ENCODE assay signal across 8 cellular contexts in the genomic region with DNA sequence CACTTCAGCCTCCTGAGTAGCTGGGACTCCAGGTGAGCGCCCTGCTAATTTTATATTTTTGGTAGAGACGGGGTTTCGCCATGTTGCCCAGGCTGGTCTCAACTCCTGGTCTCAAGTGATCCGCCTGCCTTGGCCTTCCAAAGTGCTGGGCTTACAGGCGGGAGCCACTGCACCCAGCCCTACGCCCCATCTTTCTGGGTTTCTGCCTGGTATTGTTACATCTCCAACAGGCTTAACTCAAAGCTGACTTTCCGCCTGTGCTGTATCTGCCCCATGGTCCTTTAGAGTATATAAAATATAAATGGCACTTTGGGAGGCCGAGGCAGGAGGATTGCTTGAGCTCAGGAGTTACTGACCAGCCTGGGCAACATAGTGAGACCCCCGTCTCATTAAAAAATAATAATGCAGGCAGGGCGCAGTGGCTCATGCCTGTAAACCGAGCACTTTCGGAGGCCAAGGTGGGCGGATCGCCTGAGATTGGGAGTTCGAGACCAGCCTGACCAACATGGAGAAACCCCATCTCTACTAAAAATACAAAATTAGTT. TPM values are rescaled to one million over a fixed set of nuclear protein-coding genes. Genes with fewer than 3 reads are reported as not detected.
A peak's percentile ranks its signal among the peaks of the same experiment; 100 is the strongest.
DNase-seq lines count a peak whose midpoint lies in the region; ATAC-seq and TF ChIP-seq lines count a peak whose summit lies in the region.

No MANE protein-coding gene starts in this region.

- peaks cover 22% of the 10 kb centered on the region for H3K4me1 Mint-ChIP-seq in CD8-positive, alpha-beta T cell (ENCODE audit: low read depth)
- peaks cover 13% of the 10 kb centered on the region for H3K4me1 Mint-ChIP-seq in nephron

- H3K36me3 Mint-ChIP-seq in CD8-positive, alpha-beta T cell, result peaks cover 13% of the 10 kb centered on the region
- H3K36me3 Mint-ChIP-seq in nephron (ENCODE audit: low read depth), result peaks cover 3% of the 10 kb centered on the region

- H3K27ac Mint-ChIP-seq in CD8-positive, alpha-beta T cell, result peak overlapping the region; percentile 98
- peak overlapping the region; percentile 100 for H3K27ac Mint-ChIP-seq in nephron

- H3K27me3 Mint-ChIP-seq in CD8-positive, alpha-beta T cell (ENCODE audit: low read depth), result no peaks in the 10 kb centered on the region
- no peaks in the 10 kb centered on the region for H3K27me3 Mint-ChIP-seq in nephron (ENCODE audit: low read depth)

- POLR2A ChIA-PET in CD8-positive, alpha-beta T cell (lab: Charles Lee), result interaction anchor here (0.6 to 2.8 kb wide), 15 partner anchors 10 to 1942 kb away, joined by 3 to 70 read pairs (median 3); partner anchors contain the start of genes KDM4C, RANBP6 and UHRF2

- 57 to 58% methylated on average over 15 of the region's 15 CpGs for WGBS in ectodermal cell, 2 experiments

- H3K9me3 Mint-ChIP-seq in CD8-positive, alpha-beta T cell, result no peaks in the 10 kb centered on the region
- no peaks in the 10 kb centered on the region for H3K9me3 Mint-ChIP-seq in nephron

- H3K4me3 ChIP-seq in CD8-positive, alpha-beta T cell (ENCODE audit: low read depth, low read length), result peak overlapping the region; percentile 97
- H3K4me3 ChIP-seq in ectodermal cell (ENCODE audit: insufficient read depth, low read depth, low read length), result peak overlapping the region; percentile 80

- no peak for TF ChIP-seq CTCF in CD8-positive, alpha-beta T cell (IDR thresholded peaks at IDR 0.05)
- no peak for TF ChIP-seq CTCF in nephron (IDR thresholded peaks at IDR 0.05; ENCODE audit: unreplicated experiment in 3 of 3)

- H3K4me1 ChIP-seq in CD8-positive, alpha-beta T cell (ENCODE audit: insufficient read depth, low read length), result peaks cover 11% of the 10 kb centered on the region
- no peaks in the 10 kb centered on the region for H3K4me1 ChIP-seq in ectodermal cell (ENCODE audit: control insufficient read depth, insufficient read depth, low read length)

- peak; percentile 2 for ATAC-seq in CD8-positive, alpha-beta T cell
- no peak for ATAC-seq in HG02970 (IDR thresholded peaks at IDR 0.05; ENCODE audit: low FRiP score, unreplicated experiment)

- no peaks in the 10 kb centered on the region for H3K9me3 ChIP-seq in CD8-positive, alpha-beta T cell (ENCODE audit: low read length)
- H3K9me3 ChIP-seq in ectodermal cell (ENCODE audit: control insufficient read depth, low read length), result no peaks in the 10 kb centered on the region

- peak overlapping the region; percentile 94 for H3K27ac ChIP-seq in CD8-positive, alpha-beta T cell (ENCODE audit: low read depth, low read length)
- peak overlapping the region; percentile 99 for H3K27ac ChIP-seq in ectodermal cell (ENCODE audit: insufficient read depth, low read depth, low read length, poor library complexity, severe bottlenecking)

- H3K4me3 Mint-ChIP-seq in CD8-positive, alpha-beta T cell, result peak overlapping the region; percentile 93
- H3K4me3 Mint-ChIP-seq in nephron, result peak overlapping the region; percentile 97 to 98 (median 97)

- no peaks in the 10 kb centered on the region for H3K36me3 ChIP-seq in CD8-positive, alpha-beta T cell (ENCODE audit: insufficient read depth, low read length)
- no peaks in the 10 kb centered on the region for H3K36me3 ChIP-seq in ectodermal cell (ENCODE audit: control insufficient read depth, insufficient read depth, low read length)

- H3K27me3 ChIP-seq in CD8-positive, alpha-beta T cell (ENCODE audit: insufficient read depth, low read length), result no peaks in the 10 kb centered on the region
- H3K27me3 ChIP-seq in ectodermal cell (ENCODE audit: control insufficient read depth, insufficient read depth, low read length, poor library complexity, severe bottlenecking), result no peaks in the 10 kb centered on the region

- no peak for DNase-seq in CD8-positive, alpha-beta T cell
- DNase-seq in NCI-H748 treated with DMSO at 0.1 percent for 48 hours (lab: John Stamatoyannopoulos, UW) (peak; percentile 50), kidney glomerular epithelial cell (lab: John Stamatoyannopoulos, UW) (no peak), T-helper 9 cell (no peak), NCI-H1930 (lab: John Stamatoyannopoulos, UW) (no peak)

- intact Hi-C loops in CD8-positive, alpha-beta T cell (cut with DNase I, micrococcal nuclease), result loop anchor here (1.0 to 10.0 kb wide), 15 partner anchors 22 to 1697 kb away; partner anchors contain the start of genes RIC1 (in 2 of the 2), CD274 (in 1 of the 2), DMAC1 (in 1 of the 2) and JAK2 (in 1 of the 2)

- CTCF ChIA-PET in CD8-positive, alpha-beta T cell (lab: Charles Lee), result interaction anchor here (0.8 to 1.2 kb wide), 5 partner anchors 11 to 97 kb away, joined by 3 read pairs; no protein-coding TSS in a partner anchor

RNA-seq across cellular contexts. Expression of gene GLDC, which starts 36.5 kb away (rescaled TPM):
- not detected for total RNA-seq in CD8-positive, alpha-beta T cell
- 63.8 TPM for polyA plus RNA-seq in ectodermal cell (2013, experiment 1 of 4)
- 83.8 TPM for polyA plus RNA-seq in ectodermal cell (2013, experiment 2 of 4)
- 52.6 TPM for polyA plus RNA-seq in ectodermal cell (2013, experiment 3 of 4)
- polyA plus RNA-seq in ectodermal cell (2013, experiment 4 of 4), result 61.9 TPM
